Comparison of ENCODE assay signal across 24 cellular contexts in genomic region chr22:27340047-27340446, GRCh38.
DNase-seq lines count a peak whose midpoint lies in the region; ATAC-seq, FAIRE-seq and TF ChIP-seq lines count a peak whose summit lies in the region.
"Had no signal": no experiment of that assay in that cellular context is flagged by ENCODE, and none has a peak within 500 bp of the region (broad histone marks: within the 10 kb centered on the region; RNA-seq: fewer than 3 reads in every experiment).

No MANE protein-coding gene starts in this region.

- no peaks in the 10 kb centered on the region for H3K36me3 ChIP-seq in HepG2 (replicated peaks in 1 of 2; ENCODE audit: control insufficient read depth in 1 of 2, insufficient read depth in 2 of 2, low read length in 2 of 2)
- H3K36me3 ChIP-seq in right lobe of liver: no peaks in the 10 kb centered on the region
- no peaks in the 10 kb centered on the region for H3K36me3 ChIP-seq in K562 (ENCODE audit: control insufficient read depth, insufficient read depth, low read length)
- H3K36me3 ChIP-seq in esophagus muscularis mucosa: no peaks in the 10 kb centered on the region
- no peaks in the 10 kb centered on the region for H3K36me3 ChIP-seq in gastroesophageal sphincter
- H3K36me3 ChIP-seq: BE2C, BLaER1 had no signal

- H3K27ac ChIP-seq in HepG2 (ENCODE audit: extremely low read length, insufficient read depth, low read length): no peak overlapping the region
- H3K27ac ChIP-seq in right lobe of liver: no peak overlapping the region
- H3K27ac ChIP-seq in K562 (ENCODE audit: extremely low read depth, low read depth, low read length): no peak overlapping the region
- H3K27ac ChIP-seq in esophagus muscularis mucosa (replicated peaks in 1 of 4): no peak overlapping the region
- no peak overlapping the region for H3K27ac ChIP-seq in gastroesophageal sphincter
- H3K27ac ChIP-seq: BLaER1 had no signal

- no peaks in the 10 kb centered on the region for H3K79me2 ChIP-seq in HepG2 (ENCODE audit: insufficient read depth, low read length)
- no peaks in the 10 kb centered on the region for H3K79me2 ChIP-seq in K562 (ENCODE audit: control insufficient read depth, insufficient read depth, low read length)

- H3K27me3 ChIP-seq in HepG2 (ENCODE audit: control insufficient read depth in 1 of 2, insufficient read depth in 2 of 2, low read length in 2 of 2) (no peaks in the 10 kb centered on the region; a peak in 1 of 5 replicates), right lobe of liver (no peaks in the 10 kb centered on the region), K562 (ENCODE audit: control insufficient read depth in 2 of 2, insufficient read depth in 2 of 2, low read length in 2 of 2) (no peaks in the 10 kb centered on the region), esophagus muscularis mucosa (no peaks in the 10 kb centered on the region), gastroesophageal sphincter (no peaks in the 10 kb centered on the region)
- H3K27me3 ChIP-seq: BE2C, BLaER1 had no signal

- no peaks in the 10 kb centered on the region for H3K4me1 Mint-ChIP-seq in activated T-cell treated with anti-CD3 and anti-CD28 coated beads, Interleukin-2, amount 50 U/mL, for 72 hours (ENCODE audit: low read depth)
- H3K4me1 Mint-ChIP-seq: CD14-positive monocyte; CD4-positive, alpha-beta memory T cell; CD4-positive, CD25-positive, alpha-beta regulatory T cell; CD8-positive, alpha-beta memory T cell had no signal

- H3K27me3 Mint-ChIP-seq in activated T-cell treated with anti-CD3 and anti-CD28 coated beads, Interleukin-2, amount 50 U/mL, for 72 hours (ENCODE audit: low read depth): peaks cover under 1% of the 10 kb centered on the region

- FAIRE-seq in HepG2 (lab: Jason Lieb, UNC): no peak
- FAIRE-seq in K562 (lab: Jason Lieb, UNC): no peak
- FAIRE-seq: A204.1, GM12878, GM12892, GM18507 had no signal

- ATAC-seq in HepG2 (no peak), right lobe of liver (no peak), K562 (no peak), gastroesophageal sphincter (no peak)
- ATAC-seq in activated T-cell treated with anti-CD3 and anti-CD28 coated beads, Interleukin-2, amount 50 U/mL, for 72 hours (replicated peaks in 1 of 2): no peak
- ATAC-seq: GM12878 had no signal

- no peak overlapping the region for H2AFZ ChIP-seq in HepG2 (ENCODE audit: low read length)
- H2AFZ ChIP-seq in K562 (ENCODE audit: low read depth, low read length): no peak overlapping the region

- H3K9me3 ChIP-seq in HepG2 (ENCODE audit: low read length) (no peaks in the 10 kb centered on the region), right lobe of liver (no peaks in the 10 kb centered on the region), K562 (replicated peaks; ENCODE audit: control insufficient read depth, insufficient read depth, low read depth, low read length) (no peaks in the 10 kb centered on the region), esophagus muscularis mucosa (peaks cover 0 to 18% (median 16%) of the 10 kb centered on the region in 4 donors), gastroesophageal sphincter (peaks cover 0 to 37% (median 0%) of the 10 kb centered on the region in 3 donors)
- H3K9me3 ChIP-seq: BE2C had no signal

- no peak overlapping the region for H3K9ac ChIP-seq in HepG2 (ENCODE audit: insufficient read depth, low read depth, low read length)
- H3K9ac ChIP-seq in K562 (ENCODE audit: insufficient read depth in 1 of 2, low read depth in 2 of 2, low read length in 2 of 2): no peak overlapping the region
- H3K9ac ChIP-seq: BLaER1 had no signal

- H3K4me1 ChIP-seq in HepG2 (ENCODE audit: insufficient read depth, low read length): no peaks in the 10 kb centered on the region
- H3K4me1 ChIP-seq in right lobe of liver: no peaks in the 10 kb centered on the region
- no peaks in the 10 kb centered on the region for H3K4me1 ChIP-seq in K562 (replicated peaks in 1 of 2; ENCODE audit: control insufficient read depth in 2 of 2, insufficient read depth in 2 of 2, low read length in 2 of 2)
- H3K4me1 ChIP-seq in esophagus muscularis mucosa: no peaks in the 10 kb centered on the region
- no peaks in the 10 kb centered on the region for H3K4me1 ChIP-seq in gastroesophageal sphincter
- H3K4me1 ChIP-seq: BE2C had no signal

- POLR2A ChIA-PET in HepG2 (lab: Yijun Ruan, JAX): no interaction called here
- POLR2A ChIA-PET in K562 (lab: Yijun Ruan, JAX): no interaction called here

- WGBS in HepG2 (ENCODE audit: low lambda C conversion rate): 6% methylated on average over 2 of the region's 2 CpGs
- WGBS in right lobe of liver (ENCODE audit: insufficient coverage, low coverage, low lambda C conversion rate, missing lambda C conversion rate): 67% methylated on average over 1 of the region's 2 CpGs
- WGBS in K562 (ENCODE audit: insufficient coverage, low coverage, missing lambda C conversion rate): 0% methylated on average over 2 of the region's 2 CpGs
- WGBS in esophagus muscularis mucosa: 86% methylated on average over 2 of the region's 2 CpGs
- 88 to 100% methylated on average over 1 to 2 of the region's 2 CpGs for WGBS in gastroesophageal sphincter (ENCODE audit: low coverage in 1 of 2), 2 donors

- CTCF ChIA-PET in HepG2 (lab: Yijun Ruan, JAX; ENCODE audit: low intra/inter-chr PET ratio, low total read pairs): no interaction called here
- CTCF ChIA-PET in K562 (lab: Yijun Ruan, JAX; ENCODE audit: low intra/inter-chr PET ratio): no interaction called here

- TF ChIP-seq CTCF in HepG2 (CRISPR knock-in tag; IDR thresholded peaks at IDR 0.05) (no peak), right lobe of liver (IDR thresholded peaks at IDR 0.05) (no peak), K562 (IDR thresholded peaks at IDR 0.05 in 2 of 3, conservative IDR thresholded peaks at IDR 0.05 in 1 of 3; ENCODE audit: insufficient read depth in 2 of 3, low read depth in 1 of 3, low read length in 3 of 3) (no peak), esophagus muscularis mucosa (IDR thresholded peaks at IDR 0.05) (no peak), gastroesophageal sphincter (IDR thresholded peaks at IDR 0.05) (no peak)

- TF ChIP-seq RAD21 in HepG2 (CRISPR knock-in tag; IDR thresholded peaks at IDR 0.05) (no peak), K562 (CRISPR knock-in tag; conservative IDR thresholded peaks at IDR 0.05 in 1 of 2, IDR thresholded peaks at IDR 0.05 in 1 of 2) (no peak)

- no peak for DNase-seq in HepG2 (ENCODE audit: low spot score)
- DNase-seq in right lobe of liver: no peak
- DNase-seq in K562 (ENCODE audit: extremely low read depth in 1 of 4, low spot score in 3 of 4): no peak
- DNase-seq in esophagus muscularis mucosa (ENCODE audit: extremely low spot score): peak; percentile 34
- DNase-seq in activated T-cell treated with anti-CD3 and anti-CD28 coated beads, Interleukin-2, amount 50 U/mL, for 72 hours: no peak
- DNase-seq: 8988T; ACHN; BE2C; C1 segment of cervical spinal cord; CD4-positive, alpha-beta memory T cell; CD4-positive, CD25-positive, alpha-beta regulatory T cell; CD8-positive, alpha-beta memory T cell; DMS 273 treated with DMSO at 0.1 percent for 48 hours; DMS79; DND-41; EL; GDM1 had no signal

- H3K36me3 Mint-ChIP-seq in activated T-cell treated with anti-CD3 and anti-CD28 coated beads, Interleukin-2, amount 50 U/mL, for 72 hours (ENCODE audit: insufficient read depth in 2 of 2): no peaks in the 10 kb centered on the region
- H3K36me3 Mint-ChIP-seq: CD14-positive monocyte; CD4-positive, alpha-beta memory T cell; CD4-positive, CD25-positive, alpha-beta regulatory T cell; CD8-positive, alpha-beta memory T cell had no signal

- H3K4me2 ChIP-seq in HepG2 (ENCODE audit: low read depth, low read length) (no peak overlapping the region), K562 (ENCODE audit: insufficient read depth, low read length) (no peak overlapping the region)
- H3K4me2 ChIP-seq: BLaER1 had no signal

- H3K27ac Mint-ChIP-seq in activated T-cell treated with anti-CD3 and anti-CD28 coated beads, Interleukin-2, amount 50 U/mL, for 72 hours: no peak overlapping the region
- H3K27ac Mint-ChIP-seq: CD14-positive monocyte; CD4-positive, alpha-beta memory T cell; CD4-positive, CD25-positive, alpha-beta regulatory T cell; CD8-positive, alpha-beta memory T cell had no signal

- intact Hi-C loops in HepG2 (cut with micrococcal nuclease; ENCODE audit: unreplicated experiment) (no loop called here), right lobe of liver (cut with DNase I) (no loop called here), K562 (cut with micrococcal nuclease) (no loop called here), esophagus muscularis mucosa (cut with DNase I) (no loop called here)

- BruUV-seq in HepG2 (replicated peaks; lab: Mats Ljungman, UMichigan) (no TSS peak), K562 (replicated peaks; lab: Mats Ljungman, UMichigan) (no TSS peak)

- H3K9me1 ChIP-seq in K562 (ENCODE audit: control insufficient read depth, insufficient read depth, low read length): no peaks in the 10 kb centered on the region

- H3K9me3 Mint-ChIP-seq in activated T-cell treated with anti-CD3 and anti-CD28 coated beads, Interleukin-2, amount 50 U/mL, for 72 hours: no peaks in the 10 kb centered on the region

- in situ Hi-C loops in HepG2 (cut with HindIII; ENCODE audit: extremely low pct_ligation_motif_present, low pct_unique_long_range_greater_than_20kb) (no loop called here), K562 (cut with MboI) (no loop called here)

- H3K4me3 Mint-ChIP-seq in activated T-cell treated with anti-CD3 and anti-CD28 coated beads, Interleukin-2, amount 50 U/mL, for 72 hours: no peak overlapping the region
- H3K4me3 Mint-ChIP-seq: CD14-positive monocyte; CD4-positive, alpha-beta memory T cell; CD4-positive, CD25-positive, alpha-beta regulatory T cell; CD8-positive, alpha-beta memory T cell had no signal

- no peak overlapping the region for H3K4me3 ChIP-seq in HepG2 (replicated peaks in 1 of 3; ENCODE audit: insufficient read depth in 1 of 3, low read depth in 2 of 3, low read length in 3 of 3)
- no peak overlapping the region for H3K4me3 ChIP-seq in right lobe of liver
- no peak overlapping the region for H3K4me3 ChIP-seq in K562
- H3K4me3 ChIP-seq in esophagus muscularis mucosa: no peak overlapping the region
- H3K4me3 ChIP-seq in gastroesophageal sphincter: no peak overlapping the region
- H3K4me3 ChIP-seq: BLaER1, GM12878 had no signal

- no peaks in the 10 kb centered on the region for H4K20me1 ChIP-seq in HepG2 (ENCODE audit: insufficient read depth, low read length)
- H4K20me1 ChIP-seq in K562 (replicated peaks; ENCODE audit: control insufficient read depth, insufficient read depth, low read length): no peaks in the 10 kb centered on the region
- H4K20me1 ChIP-seq: BLaER1 had no signal

- TF ChIP-seq EP300 in HepG2 (IDR thresholded peaks at IDR 0.05; ENCODE audit: low read depth in 2 of 2, low read length in 2 of 2) (no peak), HepG2 (CRISPR knock-in tag; IDR thresholded peaks at IDR 0.05; ENCODE audit: borderline replicate concordance) (no peak), K562 (IDR thresholded peaks at IDR 0.05; ENCODE audit: low read length) (no peak), esophagus muscularis mucosa (IDR thresholded peaks at IDR 0.05) (no peak), gastroesophageal sphincter (IDR thresholded peaks at IDR 0.05) (no peak)

- TF ChIP-seq POLR2A in HepG2 (IDR thresholded peaks at IDR 0.05; ENCODE audit: insufficient read depth in 1 of 2, low read depth in 2 of 2, low read length in 2 of 2) (no peak), right lobe of liver (IDR thresholded peaks at IDR 0.05) (no peak), K562 (conservative IDR thresholded peaks at IDR 0.05) (no peak), esophagus muscularis mucosa (IDR thresholded peaks at IDR 0.05; ENCODE audit: low read depth) (no peak), gastroesophageal sphincter (IDR thresholded peaks at IDR 0.05) (no peak)
